In the genomic region with DNA sequence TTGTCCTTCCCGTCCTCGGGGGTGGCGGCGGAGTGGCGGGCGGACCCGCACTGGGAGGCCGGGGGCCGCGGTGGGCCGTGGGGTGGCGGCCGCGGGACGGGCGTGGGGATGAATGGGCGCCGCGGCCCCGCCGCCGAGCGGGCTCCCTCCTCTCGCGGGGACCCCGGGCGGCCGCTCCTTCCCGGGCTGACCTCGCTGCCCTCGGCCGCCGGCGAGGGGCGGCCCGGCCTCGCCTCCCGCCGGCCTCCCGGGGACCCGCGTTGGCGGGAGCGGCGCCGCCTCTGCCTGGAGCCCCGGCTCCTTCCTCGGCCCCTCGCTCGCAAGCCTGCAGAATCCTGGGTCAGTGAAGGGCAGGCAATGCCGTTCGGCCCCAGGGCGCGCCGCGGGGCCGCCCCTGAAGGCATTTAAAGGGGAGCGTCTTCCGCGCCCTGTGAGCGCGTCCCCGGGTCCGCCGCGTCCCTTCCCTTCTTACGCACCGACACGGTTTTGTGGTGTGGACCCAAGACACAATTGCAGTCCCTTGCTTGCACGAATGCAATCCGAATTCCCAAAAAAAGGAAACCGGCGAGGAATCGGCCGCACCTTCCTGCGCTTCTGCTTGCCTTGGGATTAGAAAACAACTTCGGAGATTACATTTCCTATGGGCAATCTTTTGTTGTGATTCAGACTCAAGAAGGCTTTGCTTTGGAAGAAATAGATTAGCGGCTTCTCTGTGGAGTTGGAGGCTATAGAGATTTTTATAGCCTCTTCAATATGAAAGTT, we compare ENCODE assay signal across 1 cellular context.
TF ChIP-seq lines count a peak whose summit lies in the region.

No MANE protein-coding gene starts in this region.

TF ChIP-seq in K562, 482 proteins besides CTCF, POLR2A, EP300 and RAD21 (continued from another document):
- TF ChIP-seq, protein P1, sequence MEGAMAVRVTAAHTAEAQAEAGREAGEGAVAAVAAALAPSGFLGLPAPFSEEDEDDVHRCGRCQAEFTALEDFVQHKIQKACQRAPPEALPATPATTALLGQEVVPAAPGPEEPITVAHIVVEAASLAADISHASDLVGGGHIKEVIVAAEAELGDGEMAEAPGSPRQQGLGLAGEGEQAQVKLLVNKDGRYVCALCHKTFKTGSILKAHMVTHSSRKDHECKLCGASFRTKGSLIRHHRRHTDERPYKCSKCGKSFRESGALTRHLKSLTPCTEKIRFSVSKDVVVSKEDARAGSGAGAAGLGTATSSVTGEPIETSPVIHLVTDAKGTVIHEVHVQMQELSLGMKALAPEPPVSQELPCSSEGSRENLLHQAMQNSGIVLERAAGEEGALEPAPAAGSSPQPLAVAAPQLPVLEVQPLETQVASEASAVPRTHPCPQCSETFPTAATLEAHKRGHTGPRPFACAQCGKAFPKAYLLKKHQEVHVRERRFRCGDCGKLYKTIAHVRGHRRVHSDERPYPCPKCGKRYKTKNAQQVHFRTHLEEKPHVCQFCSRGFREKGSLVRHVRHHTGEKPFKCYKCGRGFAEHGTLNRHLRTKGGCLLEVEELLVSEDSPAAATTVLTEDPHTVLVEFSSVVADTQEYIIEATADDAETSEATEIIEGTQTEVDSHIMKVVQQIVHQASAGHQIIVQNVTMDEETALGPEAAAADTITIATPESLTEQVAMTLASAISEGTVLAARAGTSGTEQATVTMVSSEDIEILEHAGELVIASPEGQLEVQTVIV (CRISPR knock-in tag; IDR thresholded peaks at IDR 0.05; ENCODE audit: borderline replicate concordance), result no peak
- TF ChIP-seq NR4A1 (CRISPR knock-in tag; IDR thresholded peaks at IDR 0.05) (no peak), NR4A1 (tag; IDR thresholded peaks at IDR 0.05) (no peak), ZFP30 (CRISPR knock-in tag; IDR thresholded peaks at IDR 0.05; ENCODE audit: borderline replicate concordance) (no peak), JUNB (CRISPR knock-in tag; conservative IDR thresholded peaks at IDR 0.05) (no peak), KDM4B (IDR thresholded peaks at IDR 0.05; ENCODE audit: borderline replicate concordance in 2 of 2, low read depth in 1 of 2) (no peak), CXXC5 (CRISPR knock-in tag; IDR thresholded peaks at IDR 0.05) (0 out of 2 replicates have a peak, but pooled peaks have one; percentile 0), NRF1 (conservative IDR thresholded peaks at IDR 0.05 in 1 of 2, IDR thresholded peaks at IDR 0.05 in 1 of 2) (no peak), FOXJ3 (CRISPR knock-in tag; IDR thresholded peaks at IDR 0.05) (no peak), ZNF184 (CRISPR knock-in tag; IDR thresholded peaks at IDR 0.05) (no peak), CBX1 (IDR thresholded peaks at IDR 0.05; ENCODE audit: low read depth) (no peak), MYC (IDR thresholded peaks at IDR 0.05; ENCODE audit: low read depth, low read length) (no peak), MYC (CRISPR knock-in tag; IDR thresholded peaks at IDR 0.05; ENCODE audit: borderline replicate concordance, low read depth) (no peak), RBM14 (IDR thresholded peaks at IDR 0.05; ENCODE audit: borderline replicate concordance, insufficient read depth, low read depth, low read length) (no peak), ZNF408 (CRISPR knock-in tag; IDR thresholded peaks at IDR 0.05; ENCODE audit: low read depth) (no peak)
- TF ChIP-seq, protein P2, sequence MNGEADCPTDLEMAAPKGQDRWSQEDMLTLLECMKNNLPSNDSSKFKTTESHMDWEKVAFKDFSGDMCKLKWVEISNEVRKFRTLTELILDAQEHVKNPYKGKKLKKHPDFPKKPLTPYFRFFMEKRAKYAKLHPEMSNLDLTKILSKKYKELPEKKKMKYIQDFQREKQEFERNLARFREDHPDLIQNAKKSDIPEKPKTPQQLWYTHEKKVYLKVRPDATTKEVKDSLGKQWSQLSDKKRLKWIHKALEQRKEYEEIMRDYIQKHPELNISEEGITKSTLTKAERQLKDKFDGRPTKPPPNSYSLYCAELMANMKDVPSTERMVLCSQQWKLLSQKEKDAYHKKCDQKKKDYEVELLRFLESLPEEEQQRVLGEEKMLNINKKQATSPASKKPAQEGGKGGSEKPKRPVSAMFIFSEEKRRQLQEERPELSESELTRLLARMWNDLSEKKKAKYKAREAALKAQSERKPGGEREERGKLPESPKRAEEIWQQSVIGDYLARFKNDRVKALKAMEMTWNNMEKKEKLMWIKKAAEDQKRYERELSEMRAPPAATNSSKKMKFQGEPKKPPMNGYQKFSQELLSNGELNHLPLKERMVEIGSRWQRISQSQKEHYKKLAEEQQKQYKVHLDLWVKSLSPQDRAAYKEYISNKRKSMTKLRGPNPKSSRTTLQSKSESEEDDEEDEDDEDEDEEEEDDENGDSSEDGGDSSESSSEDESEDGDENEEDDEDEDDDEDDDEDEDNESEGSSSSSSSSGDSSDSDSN (IDR thresholded peaks at IDR 0.05; ENCODE audit: borderline replicate concordance in 1 of 2, low read depth in 2 of 2, low read length in 2 of 2), result peak; percentile 58 to 85; a peak in 2 of 4 replicates
- TF ChIP-seq, protein P3, sequence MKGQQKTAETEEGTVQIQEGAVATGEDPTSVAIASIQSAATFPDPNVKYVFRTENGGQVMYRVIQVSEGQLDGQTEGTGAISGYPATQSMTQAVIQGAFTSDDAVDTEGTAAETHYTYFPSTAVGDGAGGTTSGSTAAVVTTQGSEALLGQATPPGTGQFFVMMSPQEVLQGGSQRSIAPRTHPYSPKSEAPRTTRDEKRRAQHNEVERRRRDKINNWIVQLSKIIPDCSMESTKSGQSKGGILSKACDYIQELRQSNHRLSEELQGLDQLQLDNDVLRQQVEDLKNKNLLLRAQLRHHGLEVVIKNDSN (CRISPR knock-in tag; IDR thresholded peaks at IDR 0.05), result no peak
- TF ChIP-seq, protein P4, sequence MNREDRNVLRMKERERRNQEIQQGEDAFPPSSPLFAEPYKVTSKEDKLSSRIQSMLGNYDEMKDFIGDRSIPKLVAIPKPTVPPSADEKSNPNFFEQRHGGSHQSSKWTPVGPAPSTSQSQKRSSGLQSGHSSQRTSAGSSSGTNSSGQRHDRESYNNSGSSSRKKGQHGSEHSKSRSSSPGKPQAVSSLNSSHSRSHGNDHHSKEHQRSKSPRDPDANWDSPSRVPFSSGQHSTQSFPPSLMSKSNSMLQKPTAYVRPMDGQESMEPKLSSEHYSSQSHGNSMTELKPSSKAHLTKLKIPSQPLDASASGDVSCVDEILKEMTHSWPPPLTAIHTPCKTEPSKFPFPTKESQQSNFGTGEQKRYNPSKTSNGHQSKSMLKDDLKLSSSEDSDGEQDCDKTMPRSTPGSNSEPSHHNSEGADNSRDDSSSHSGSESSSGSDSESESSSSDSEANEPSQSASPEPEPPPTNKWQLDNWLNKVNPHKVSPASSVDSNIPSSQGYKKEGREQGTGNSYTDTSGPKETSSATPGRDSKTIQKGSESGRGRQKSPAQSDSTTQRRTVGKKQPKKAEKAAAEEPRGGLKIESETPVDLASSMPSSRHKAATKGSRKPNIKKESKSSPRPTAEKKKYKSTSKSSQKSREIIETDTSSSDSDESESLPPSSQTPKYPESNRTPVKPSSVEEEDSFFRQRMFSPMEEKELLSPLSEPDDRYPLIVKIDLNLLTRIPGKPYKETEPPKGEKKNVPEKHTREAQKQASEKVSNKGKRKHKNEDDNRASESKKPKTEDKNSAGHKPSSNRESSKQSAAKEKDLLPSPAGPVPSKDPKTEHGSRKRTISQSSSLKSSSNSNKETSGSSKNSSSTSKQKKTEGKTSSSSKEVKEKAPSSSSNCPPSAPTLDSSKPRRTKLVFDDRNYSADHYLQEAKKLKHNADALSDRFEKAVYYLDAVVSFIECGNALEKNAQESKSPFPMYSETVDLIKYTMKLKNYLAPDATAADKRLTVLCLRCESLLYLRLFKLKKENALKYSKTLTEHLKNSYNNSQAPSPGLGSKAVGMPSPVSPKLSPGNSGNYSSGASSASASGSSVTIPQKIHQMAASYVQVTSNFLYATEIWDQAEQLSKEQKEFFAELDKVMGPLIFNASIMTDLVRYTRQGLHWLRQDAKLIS (CRISPR knock-in tag; IDR thresholded peaks at IDR 0.05), result no peak
- TF ChIP-seq, protein P5, sequence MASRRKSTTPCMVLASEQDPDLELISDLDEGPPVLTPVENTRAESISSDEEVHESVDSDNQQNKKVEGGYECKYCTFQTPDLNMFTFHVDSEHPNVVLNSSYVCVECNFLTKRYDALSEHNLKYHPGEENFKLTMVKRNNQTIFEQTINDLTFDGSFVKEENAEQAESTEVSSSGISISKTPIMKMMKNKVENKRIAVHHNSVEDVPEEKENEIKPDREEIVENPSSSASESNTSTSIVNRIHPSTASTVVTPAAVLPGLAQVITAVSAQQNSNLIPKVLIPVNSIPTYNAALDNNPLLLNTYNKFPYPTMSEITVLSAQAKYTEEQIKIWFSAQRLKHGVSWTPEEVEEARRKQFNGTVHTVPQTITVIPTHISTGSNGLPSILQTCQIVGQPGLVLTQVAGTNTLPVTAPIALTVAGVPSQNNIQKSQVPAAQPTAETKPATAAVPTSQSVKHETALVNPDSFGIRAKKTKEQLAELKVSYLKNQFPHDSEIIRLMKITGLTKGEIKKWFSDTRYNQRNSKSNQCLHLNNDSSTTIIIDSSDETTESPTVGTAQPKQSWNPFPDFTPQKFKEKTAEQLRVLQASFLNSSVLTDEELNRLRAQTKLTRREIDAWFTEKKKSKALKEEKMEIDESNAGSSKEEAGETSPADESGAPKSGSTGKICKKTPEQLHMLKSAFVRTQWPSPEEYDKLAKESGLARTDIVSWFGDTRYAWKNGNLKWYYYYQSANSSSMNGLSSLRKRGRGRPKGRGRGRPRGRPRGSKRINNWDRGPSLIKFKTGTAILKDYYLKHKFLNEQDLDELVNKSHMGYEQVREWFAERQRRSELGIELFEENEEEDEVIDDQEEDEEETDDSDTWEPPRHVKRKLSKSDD (conservative IDR thresholded peaks at IDR 0.05; ENCODE audit: low read length), result no peak
